ENCODE assay signal across 16 cellular contexts in the genomic region with DNA sequence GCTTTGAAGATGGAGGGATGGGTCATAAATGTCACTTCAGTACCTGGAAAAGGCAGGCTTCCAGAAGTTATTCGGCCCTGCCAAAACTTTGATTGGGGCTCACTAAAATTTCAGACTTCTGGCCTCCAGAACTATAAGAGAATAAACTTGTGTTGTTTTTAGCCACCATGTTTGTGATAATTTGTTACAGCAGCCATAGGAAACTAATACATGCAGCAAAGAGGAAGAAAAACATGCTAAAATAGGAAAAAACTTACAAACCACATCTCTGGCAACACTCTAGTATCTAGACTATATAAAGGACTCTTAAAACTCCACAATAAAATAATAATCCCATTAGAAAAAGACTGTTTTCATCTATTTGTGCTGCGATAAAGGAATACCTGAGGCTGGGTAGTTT.
"Had no signal": no experiment of that assay in that cellular context is flagged by ENCODE, and none has a peak within 500 bp of the region (broad histone marks: within the 10 kb centered on the region; RNA-seq: fewer than 3 reads in every experiment).

No MANE protein-coding gene starts in this region.

- ATAC-seq: foreskin keratinocyte, left colon, right cardiac atrium, SK-N-SH treated with all-trans-retinoic acid at 6 μM for 48 hours had no signal

- H3K4me1 Mint-ChIP-seq: activated B cell treated with CpG ODN at 0.5 μM for 24 hours, memory B cell, nephron progenitor cell had no signal

- H3K4me3 ChIP-seq: transverse colon had no signal

- DNase-seq: activated B cell treated with CpG ODN at 0.5 μM for 24 hours; activated CD4-positive, alpha-beta T cell treated with anti-CD3 and anti-CD28 coated beads for 4 hours; activated effector memory CD4-positive, alpha-beta T cell treated with Interleukin-2 at 50 U/mL for 16 hours; activated naive CD4-positive, alpha-beta T cell treated with anti-CD3 and anti-CD28 coated beads, Interleukin-2, amount 10 ng/mL, durations not matched to agents 7 days and 5 days; central memory CD4-positive, alpha-beta T cell; effector memory CD4-positive, alpha-beta T cell; foreskin keratinocyte; left colon; nephron progenitor cell; right cardiac atrium; stimulated activated CD4-positive, alpha-beta T cell treated with anti-CD3 and anti-CD28 coated beads, Interleukin-12 subunit alpha, Interleukin-12 subunit beta, amount 100 ng/mL, for 4 hours; stimulated activated CD4-positive, alpha-beta T cell treated with anti-CD3 and anti-CD28 coated beads, Interleukin-4, amount 100 ng/mL, for 4 hours; T-cell; transverse colon had no signal

- H3K27me3 Mint-ChIP-seq: activated B cell treated with CpG ODN at 0.5 μM for 24 hours; activated naive CD4-positive, alpha-beta T cell treated with anti-CD3 and anti-CD28 coated beads, Interleukin-2, amount 10 ng/mL, durations not matched to agents 7 days and 5 days; memory B cell; T-cell had no signal

- H3K9me3 Mint-ChIP-seq: nephron progenitor cell had no signal

- H3K9me3 ChIP-seq: transverse colon had no signal

- H3K27ac Mint-ChIP-seq: activated B cell treated with CpG ODN at 0.5 μM for 24 hours, memory B cell, nephron progenitor cell had no signal

- H3K27me3 ChIP-seq: foreskin keratinocyte, transverse colon had no signal

- H3K4me3 Mint-ChIP-seq: activated B cell treated with CpG ODN at 0.5 μM for 24 hours; activated naive CD4-positive, alpha-beta T cell treated with anti-CD3 and anti-CD28 coated beads, Interleukin-2, amount 10 ng/mL, durations not matched to agents 7 days and 5 days; memory B cell; nephron progenitor cell; T-cell had no signal
